8 cellular contexts compared by ENCODE assay signal in genomic region chr2:110115291-110116032, GRCh38. TPM values are rescaled to one million over a fixed set of nuclear protein-coding genes. Genes with fewer than 3 reads are reported as not detected.
DNase-seq lines count a peak whose midpoint lies in the region; ATAC-seq, FAIRE-seq and TF ChIP-seq lines count a peak whose summit lies in the region.

TSS of gene MALL (minus strand) at chr2:110115822. CDS start at chr2:110115792, 30 bp downstream.

- H3K27ac ChIP-seq in HCT116 (ENCODE audit: low read depth, low read length) (peak within 1 kb of the TSS; percentile 82), iPS DF 6.9 (ENCODE audit: low read length) (no peak within 1 kb of the TSS)

- H3K27me3 ChIP-seq in HCT116 (ENCODE audit: insufficient read depth, low read length), result no peaks in the 10 kb centered on the region
- peaks cover 19% of the 10 kb centered on the region for H3K27me3 ChIP-seq in iPS DF 6.9 (ENCODE audit: control insufficient read depth, insufficient read depth, low read length)
- H3K27me3 ChIP-seq in skeletal muscle satellite cell (ENCODE audit: control insufficient read depth, insufficient read depth, low read length), result no peaks in the 10 kb centered on the region

- H3K4me3 ChIP-seq in HCT116 (replicated peaks in 1 of 2; ENCODE audit: low read depth in 1 of 2, low read length in 2 of 2), result peak within 1 kb of the TSS; percentile 85 to 88
- H3K4me3 ChIP-seq in iPS DF 6.9 (ENCODE audit: low read length), result peak within 1 kb of the TSS; percentile 52; the same call in 1 of the 2 replicates
- peak within 1 kb of the TSS; percentile 69 for H3K4me3 ChIP-seq in skeletal muscle satellite cell (ENCODE audit: low read length)

- H2AFZ ChIP-seq in HCT116 (ENCODE audit: low read depth, low read length, poor library complexity, severe bottlenecking), result no peak within 1 kb of the TSS

- FAIRE-seq in D721Med (lab: Jason Lieb, UNC), result no peak

- TF ChIP-seq RAD21 in HCT116 (IDR thresholded peaks at IDR 0.05; ENCODE audit: low read depth), result no peak

- peaks cover 0 to 21% of the 10 kb centered on the region in 2 experiments; a peak in 1 of 4 replicates for H3K36me3 ChIP-seq in HCT116 (ENCODE audit: control insufficient read depth in 1 of 2, insufficient read depth in 2 of 2, low read length in 2 of 2)
- no peaks in the 10 kb centered on the region for H3K36me3 ChIP-seq in iPS DF 6.9 (ENCODE audit: control insufficient read depth, insufficient read depth, low read length)
- H3K36me3 ChIP-seq in skeletal muscle satellite cell (ENCODE audit: insufficient read depth, low read length), result no peaks in the 10 kb centered on the region

- no TSS peak for BruUV-seq in HCT116 (replicated peaks; lab: Mats Ljungman, UMichigan)

- H3K36me3 Mint-ChIP-seq in activated naive CD8-positive, alpha-beta T cell treated with anti-CD3 and anti-CD28 coated beads, Interleukin-2, amount 50 U/mL, for 24 hours (ENCODE audit: low read depth), result no peaks in the 10 kb centered on the region

- intact Hi-C loops in HCT116 (cut with micrococcal nuclease), result loop anchor here (2.0 kb wide), 1 partner anchor 41 kb away; no protein-coding TSS in a partner anchor

- H3K9ac ChIP-seq in HCT116 (ENCODE audit: low read length), result peak within 1 kb of the TSS; percentile 91
- peak within 1 kb of the TSS; percentile 63 for H3K9ac ChIP-seq in skeletal muscle satellite cell (ENCODE audit: low read depth, low read length)

- RAD21 ChIA-PET in HCT116 (lab: Charles Lee; ENCODE audit: low non-redundant PET in 1 of 2, low total read pairs in 2 of 2, uncharacterized antibody in 2 of 2, unreplicated experiment in 2 of 2), result interaction anchor here in 1 of 2 experiments (1.3 to 1.5 kb wide), 2 partner anchors 9 to 10 kb away, joined by 3 to 4 read pairs; no protein-coding TSS in a partner anchor

- H3K9me3 ChIP-seq in HCT116 (ENCODE audit: control insufficient read depth in 1 of 2, insufficient read depth in 1 of 2, low read depth in 1 of 2, low read length in 2 of 2) (no peaks in the 10 kb centered on the region), iPS DF 6.9 (ENCODE audit: control insufficient read depth, insufficient read depth, low read length) (no peaks in the 10 kb centered on the region), skeletal muscle satellite cell (replicated peaks; ENCODE audit: low read length) (no peaks in the 10 kb centered on the region)

- peaks cover 23 to 73% of the 10 kb centered on the region in 2 experiments for H3K4me1 ChIP-seq in HCT116 (ENCODE audit: control insufficient read depth in 1 of 2, insufficient read depth in 2 of 2, low read length in 2 of 2)
- no peaks in the 10 kb centered on the region for H3K4me1 ChIP-seq in iPS DF 6.9 (ENCODE audit: control insufficient read depth, insufficient read depth, low read length)
- peaks cover 18% of the 10 kb centered on the region for H3K4me1 ChIP-seq in skeletal muscle satellite cell (ENCODE audit: control insufficient read depth, insufficient read depth, low read length)

- TF ChIP-seq CTCF in HCT116 (IDR thresholded peaks at IDR 0.05 in 2 of 3, conservative IDR thresholded peaks at IDR 0.05 in 1 of 3; ENCODE audit: borderline replicate concordance in 1 of 3, insufficient read depth in 1 of 3, low read depth in 2 of 3, low read length in 2 of 3) (no peak), D721Med (IDR thresholded peaks at IDR 0.05; ENCODE audit: insufficient read depth, missing control alignments) (no peak)

- no peaks in the 10 kb centered on the region for H3K9me2 ChIP-seq in HCT116 (ENCODE audit: insufficient read depth)

- ATAC-seq in HCT116 (peak; percentile 55), GM19467 (IDR thresholded peaks at IDR 0.05; ENCODE audit: unreplicated experiment) (no peak), HG02759 (IDR thresholded peaks at IDR 0.05; ENCODE audit: unreplicated experiment) (no peak)
- ATAC-seq in activated naive CD8-positive, alpha-beta T cell treated with anti-CD3 and anti-CD28 coated beads, Interleukin-2, amount 50 U/mL, for 24 hours, result peak; percentile 55

- POLR2A ChIA-PET in HCT116 (lab: Charles Lee), result interaction anchor here (2.0 to 3.1 kb wide), 2 partner anchors 9 to 26 kb away, joined by 4 to 37 read pairs; no protein-coding TSS in a partner anchor

- no peaks in the 10 kb centered on the region for H4K20me1 ChIP-seq in HCT116 (ENCODE audit: insufficient read depth)

- WGBS in iPS DF 6.9 (ENCODE audit: insufficient coverage, insufficient read length), result no CpG with 5 or more reads among the region's 62 CpGs

- CTCF ChIA-PET in HCT116 (lab: Charles Lee), result interaction anchor here (0.8 to 2.4 kb wide), 11 partner anchors 7 to 51 kb away, joined by 3 to 41 read pairs (median 4); no protein-coding TSS in a partner anchor

- H3K27ac Mint-ChIP-seq in activated naive CD8-positive, alpha-beta T cell treated with anti-CD3 and anti-CD28 coated beads, Interleukin-2, amount 50 U/mL, for 24 hours, result no peak within 1 kb of the TSS

- peaks cover 59% of the 10 kb centered on the region for H3K79me2 ChIP-seq in HCT116 (ENCODE audit: insufficient read depth, low read length)

- H3K4me2 ChIP-seq in HCT116 (ENCODE audit: low read length), result peak within 1 kb of the TSS; percentile 89
- H3K4me2 ChIP-seq in skeletal muscle satellite cell (ENCODE audit: low read length), result peak within 1 kb of the TSS; percentile 91

- H3K4me3 Mint-ChIP-seq in activated naive CD8-positive, alpha-beta T cell treated with anti-CD3 and anti-CD28 coated beads, Interleukin-2, amount 50 U/mL, for 24 hours, result no peak within 1 kb of the TSS

- peaks cover 72% of the 10 kb centered on the region for H3K27me3 Mint-ChIP-seq in activated naive CD8-positive, alpha-beta T cell treated with anti-CD3 and anti-CD28 coated beads, Interleukin-2, amount 50 U/mL, for 24 hours

- DNase-seq in HCT116 (ENCODE audit: low read depth, low spot score) (peak; percentile 60), iPS DF 6.9 (ENCODE audit: low read depth, low spot score) (no peak), D721Med (ENCODE audit: insufficient read length, low spot score) (no peak), SW 1271 (lab: John Stamatoyannopoulos, UW) (no peak)
- DNase-seq in activated naive CD8-positive, alpha-beta T cell treated with anti-CD3 and anti-CD28 coated beads, Interleukin-2, amount 50 U/mL, for 24 hours, result no peak

- H3K4me1 Mint-ChIP-seq in activated naive CD8-positive, alpha-beta T cell treated with anti-CD3 and anti-CD28 coated beads, Interleukin-2, amount 50 U/mL, for 24 hours, result peaks cover 2% of the 10 kb centered on the region

- TF ChIP-seq POLR2A in HCT116 (IDR thresholded peaks at IDR 0.05; ENCODE audit: borderline replicate concordance, extremely low read depth, insufficient read depth, insufficient read length), result no peak

- H3K9me3 Mint-ChIP-seq in activated naive CD8-positive, alpha-beta T cell treated with anti-CD3 and anti-CD28 coated beads, Interleukin-2, amount 50 U/mL, for 24 hours, result peaks cover 11% of the 10 kb centered on the region

TF ChIP-seq in HCT116, 20 proteins besides CTCF, POLR2A, EP300 and RAD21:
- TF ChIP-seq SIN3A (IDR thresholded peaks at IDR 0.05; ENCODE audit: low read depth) (no peak), JUND (IDR thresholded peaks at IDR 0.05) (no peak), ELF1 (IDR thresholded peaks at IDR 0.05; ENCODE audit: borderline replicate concordance, low read depth) (no peak), POLR2AphosphoS5 (IDR thresholded peaks at IDR 0.05; ENCODE audit: low read depth, low read length) (peak; percentile 77), TCF7L2 (IDR thresholded peaks at IDR 0.05; ENCODE audit: borderline replicate concordance, extremely low read depth, insufficient read depth, insufficient read length) (peak; percentile 44), EZH2 (IDR thresholded peaks at IDR 0.05) (no peak)
TF ChIP-seq in HCT116: peak in this region for 2.

RNA-seq across cellular contexts. Expression of gene MALL, which starts in this region (rescaled TPM):
- 223 TPM for total RNA-seq in HCT116 (2021; ENCODE audit: unreplicated experiment)
- polyA plus RNA-seq in HCT116 (2012), result 92.3 and 120 TPM in 2 replicates
- total RNA-seq in skeletal muscle satellite cell (2012; rRNA removed), result 2.0 and 5.9 TPM in 2 replicates

Comparison
In these comparisons a context has a peak if more than half of its experiments do, and no peak if none do; other contexts are left out.
1. ATAC-seq: peak in HCT116 (single experiment) and activated naive CD8-positive, alpha-beta T cell treated with anti-CD3 and anti-CD28 coated beads, Interleukin-2, amount 50 U/mL, for 24 hours (single experiment); none in GM19467 (single experiment) and HG02759 (single experiment).
2. Peak in every context shown above with its lines, with median percentiles within 50 percentile points of each other: H3K4me3 ChIP-seq.